In genomic region chr9:132990781-132991180, GRCh38 we compare ENCODE assay signal across 18 cellular contexts. TPM values are rescaled to one million over a fixed set of nuclear protein-coding genes. Genes with fewer than 3 reads are reported as not detected.
"Had no signal": no experiment of that assay in that cellular context is flagged by ENCODE, and none has a peak within 500 bp of the region (broad histone marks: within the 10 kb centered on the region; RNA-seq: fewer than 3 reads in every experiment).

No MANE protein-coding gene starts in this region.

- H3K4me3 ChIP-seq: ascending aorta, sigmoid colon, testis had no signal

- H3K36me3 ChIP-seq: ascending aorta, sigmoid colon had no signal

- H3K27ac ChIP-seq: ascending aorta, sigmoid colon, testis, VCaP had no signal

- H3K4me1 ChIP-seq: ascending aorta, sigmoid colon, testis had no signal

- FAIRE-seq: frontal cortex had no signal

- H3K9me3 ChIP-seq: ascending aorta, sigmoid colon, testis had no signal

- DNase-seq: activated CD4-positive, alpha-beta T cell treated with anti-CD3 and anti-CD28 coated beads, Interleukin-2, amount 50 U/mL, for 1 hour; activated CD4-positive, CD25-positive, alpha-beta regulatory T cell treated with anti-CD3 and anti-CD28 coated beads, Interleukin-2, amount 50 U/mL, for 72 hours; activated CD8-positive, alpha-beta memory T cell treated with anti-CD3 and anti-CD28 coated beads, Interleukin-2, amount 50 U/mL, for 4 hours; activated effector memory CD4-positive, alpha-beta T cell treated with Interleukin-2 at 50 U/mL for 16 hours; activated naive CD4-positive, alpha-beta T cell treated with anti-CD3 and anti-CD28 coated beads, Interleukin-2, amount 10 ng/mL, durations not matched to agents 7 days and 5 days; activated naive CD8-positive, alpha-beta T cell treated with anti-CD3 and anti-CD28 coated beads, Interleukin-2, amount 50 U/mL, for 24 hours; activated T-cell treated with anti-CD3 and anti-CD28 coated beads, Interleukin-2, amount 50 U/mL, for 48 hours; effector CD4-positive, alpha-beta T cell; kidney glomerular epithelial cell; nucleus accumbens; sigmoid colon; stimulated activated CD4-positive, alpha-beta T cell treated with anti-CD3 and anti-CD28 coated beads, Interleukin-4, amount 100 ng/mL, for 24 hours; testis had no signal

- ATAC-seq: activated naive CD8-positive, alpha-beta T cell treated with anti-CD3 and anti-CD28 coated beads, Interleukin-2, amount 50 U/mL, for 24 hours; stimulated activated memory B cell treated with anti-CD40 and anti-IgM and Interleukin-4, amounts not matched to agents 10 μg/mL and 1 μg/mL and 100 μg/mL, for 72 hours had no signal

- H3K27me3 ChIP-seq: ascending aorta, testis had no signal

RNA-seq across cellular contexts. Expression of gene GFI1B, which starts 12.3 kb away (rescaled TPM):
- total RNA-seq: ascending aorta, mesenteric fat pad had no signal
